Comparison of ENCODE assay signal across 1 cellular context in genomic region chr4:1347410-1347864, GRCh38.
TF ChIP-seq lines count a peak whose summit lies in the region.

No MANE protein-coding gene starts in this region.

TF ChIP-seq in K562, 482 proteins besides CTCF, POLR2A, EP300 and RAD21 (continued from another document and continues in another):
- peak; percentile 2; the same call in 1 of the 2 replicates for TF ChIP-seq TFAP4 (CRISPR knock-in tag; IDR thresholded peaks at IDR 0.05; ENCODE audit: borderline replicate concordance)
- TF ChIP-seq SRSF3 (IDR thresholded peaks at IDR 0.05; ENCODE audit: insufficient read depth, low read length): no peak
- TF ChIP-seq GTF2F1 (IDR thresholded peaks at IDR 0.05; ENCODE audit: low read depth, low read length): no peak
- TF ChIP-seq CCAR2 (IDR thresholded peaks at IDR 0.05; ENCODE audit: low read depth, low read length): no peak
- peak; percentile 77; the same call in 1 of the 2 replicates for TF ChIP-seq ZNF449 (CRISPR knock-in tag; IDR thresholded peaks at IDR 0.05)
- TF ChIP-seq ATF7 (IDR thresholded peaks at IDR 0.05): no peak
- peak; percentile 82 for TF ChIP-seq ZNF263 (CRISPR knock-in tag; IDR thresholded peaks at IDR 0.05; ENCODE audit: borderline replicate concordance)
- TF ChIP-seq KLF1 (tag; IDR thresholded peaks at IDR 0.05): no peak; the same call in none of the 2 replicates
- no peak for TF ChIP-seq RBM25 (IDR thresholded peaks at IDR 0.05; ENCODE audit: low read depth, low read length, severe bottlenecking)
- TF ChIP-seq E2F4 (CRISPR knock-in tag; IDR thresholded peaks at IDR 0.05; ENCODE audit: low read depth): no peak
- no peak for TF ChIP-seq CBFA2T3 (IDR thresholded peaks at IDR 0.05)
- TF ChIP-seq TAF7 (tag; IDR thresholded peaks at IDR 0.05): no peak
- TF ChIP-seq KAT2B (IDR thresholded peaks at IDR 0.05; ENCODE audit: low read depth, low read length): no peak
- 0 out of 2 replicates have a peak, but pooled peaks have one; percentile 20 for TF ChIP-seq CAMTA2 (CRISPR knock-in tag; conservative IDR thresholded peaks at IDR 0.05)
- TF ChIP-seq MYBL2 (IDR thresholded peaks at IDR 0.05; ENCODE audit: low read depth): no peak
- no peak for TF ChIP-seq MYBL2 (CRISPR knock-in tag; IDR thresholded peaks at IDR 0.05; ENCODE audit: borderline replicate concordance)
- no peak for TF ChIP-seq ZBED1 (IDR thresholded peaks at IDR 0.05)
- no peak for TF ChIP-seq ZFP91 (CRISPR knock-in tag; IDR thresholded peaks at IDR 0.05)
- no peak for TF ChIP-seq CCNT2 (IDR thresholded peaks at IDR 0.05; ENCODE audit: borderline replicate concordance, extremely low read depth, insufficient read length, low read depth, low read length)
- no peak for TF ChIP-seq ZNF707 (CRISPR knock-in tag; conservative IDR thresholded peaks at IDR 0.05)
- peak; percentile 65; the same call in 1 of the 2 replicates for TF ChIP-seq BRD4 (IDR thresholded peaks at IDR 0.05)
- TF ChIP-seq ATF4 (CRISPR knock-in tag; IDR thresholded peaks at IDR 0.05): no peak
- no peak for TF ChIP-seq LARP7 (IDR thresholded peaks at IDR 0.05)
- no peak for TF ChIP-seq SMARCA5 (IDR thresholded peaks at IDR 0.05)
- no peak for TF ChIP-seq GATAD2A (IDR thresholded peaks at IDR 0.05)
- TF ChIP-seq ZBTB11 (CRISPR knock-in tag; IDR thresholded peaks at IDR 0.05): no peak; a peak in 1 of 6 replicates
- TF ChIP-seq ELF2 (CRISPR knock-in tag; IDR thresholded peaks at IDR 0.05): peak; percentile 75
- no peak for TF ChIP-seq KLF10 (CRISPR knock-in tag; IDR thresholded peaks at IDR 0.05)
- peak; percentile 56; the same call in 1 of the 2 replicates for TF ChIP-seq CHD2 (IDR thresholded peaks at IDR 0.05; ENCODE audit: low read depth, low read length)
- TF ChIP-seq ZBTB43 (CRISPR knock-in tag; IDR thresholded peaks at IDR 0.05): no peak
- no peak for TF ChIP-seq RERE (CRISPR knock-in tag; IDR thresholded peaks at IDR 0.05; ENCODE audit: borderline replicate concordance)
- TF ChIP-seq ZNF239 (CRISPR knock-in tag; IDR thresholded peaks at IDR 0.05): no peak
- no peak for TF ChIP-seq SRSF1 (IDR thresholded peaks at IDR 0.05; ENCODE audit: low read depth, low read length)
- TF ChIP-seq PHF8 (IDR thresholded peaks at IDR 0.05; ENCODE audit: borderline replicate concordance, low read length): peak; percentile 66; the same call in 1 of the 2 replicates
- no peak for TF ChIP-seq PML (IDR thresholded peaks at IDR 0.05; ENCODE audit: low read length)
- TF ChIP-seq ZNF79 (CRISPR knock-in tag; IDR thresholded peaks at IDR 0.05; ENCODE audit: low read depth): no peak
- no peak for TF ChIP-seq IRF2 (CRISPR knock-in tag; IDR thresholded peaks at IDR 0.05)
- TF ChIP-seq STAT6 (CRISPR knock-in tag; IDR thresholded peaks at IDR 0.05): peak; percentile 76; the same call in 1 of the 2 replicates
- peak in 1 of 3 experiments; percentile 1 for TF ChIP-seq YY1 (IDR thresholded peaks at IDR 0.05; ENCODE audit: borderline replicate concordance in 1 of 3, control insufficient read depth in 1 of 3, extremely low read depth in 1 of 3, insufficient read depth in 3 of 3, insufficient read length in 1 of 3, insufficient replicate concordance in 2 of 3, low read depth in 1 of 3, low read length in 2 of 3)
- no peak for TF ChIP-seq RNF2 (IDR thresholded peaks at IDR 0.05)
